In genomic region chr12:105704788-105705187, GRCh38 we compare ENCODE assay signal across 19 cellular contexts.
"Had no signal": no experiment of that assay in that cellular context is flagged by ENCODE, and none has a peak within 500 bp of the region (broad histone marks: within the 10 kb centered on the region; RNA-seq: fewer than 3 reads in every experiment).

No MANE protein-coding gene starts in this region.

- H3K36me3 ChIP-seq: adrenal gland, cardiac muscle cell, neural progenitor cell, right lobe of liver, suprapubic skin had no signal

- H3K4me3 Mint-ChIP-seq: activated CD8-positive, alpha-beta T cell treated with anti-CD3 and anti-CD28 coated beads, Interleukin-2, amount 10 ng/mL, durations not matched to agents 7 days and 5 days; activated naive CD4-positive, alpha-beta T cell treated with anti-CD3 and anti-CD28 coated beads, Interleukin-2, amount 50 U/mL, for 24 hours; neural progenitor cell; stimulated activated naive CD8-positive, alpha-beta T cell treated with anti-CD3 and anti-CD28 coated beads, Interleukin-15, Interleukin-2, amounts not matched to agents 100 ng/mL and 50 ng/mL, for 24 hours; WTC11 had no signal

- H3K4me1 Mint-ChIP-seq: activated naive CD4-positive, alpha-beta T cell treated with anti-CD3 and anti-CD28 coated beads, Interleukin-2, amount 50 U/mL, for 24 hours had no signal

- DNase-seq: activated CD4-positive, alpha-beta T cell treated with anti-CD3 and anti-CD28 coated beads for 4 hours; activated CD8-positive, alpha-beta memory T cell treated with anti-CD3 and anti-CD28 coated beads, Interleukin-2, amount 50 U/mL, for 4 hours; activated CD8-positive, alpha-beta T cell treated with anti-CD3 and anti-CD28 coated beads, Interleukin-2, amount 10 ng/mL, durations not matched to agents 7 days and 5 days; activated effector memory CD4-positive, alpha-beta T cell treated with anti-CD3 and anti-CD28 coated beads, Interleukin-2, amount 50 U/mL, for 16 hours; activated T-cell treated with anti-CD3 and anti-CD28 coated beads, Interleukin-2, amount 50 U/mL, for 48 hours; adrenal gland; erythroblast; mesendoderm; psoas muscle; right lobe of liver; stimulated activated CD4-positive, alpha-beta T cell treated with anti-CD3 and anti-CD28 coated beads, Interleukin-4, amount 100 ng/mL, for 4 hours; stimulated activated CD8-positive, alpha-beta memory T cell treated with anti-CD3 and anti-CD28 coated beads, Interleukin-4, amount 100 ng/mL, for 48 hours had no signal

- ATAC-seq: activated CD8-positive, alpha-beta T cell treated with anti-CD3 and anti-CD28 coated beads, Interleukin-2, amount 10 ng/mL, durations not matched to agents 7 days and 5 days; psoas muscle had no signal

- H3K4me2 ChIP-seq: neural progenitor cell, smooth muscle cell had no signal

- H3K9me3 ChIP-seq: adrenal gland, psoas muscle, right lobe of liver, suprapubic skin had no signal

- H3K27ac Mint-ChIP-seq: activated CD8-positive, alpha-beta T cell treated with anti-CD3 and anti-CD28 coated beads, Interleukin-2, amount 10 ng/mL, durations not matched to agents 7 days and 5 days; activated naive CD4-positive, alpha-beta T cell treated with anti-CD3 and anti-CD28 coated beads, Interleukin-2, amount 50 U/mL, for 24 hours; stimulated activated naive CD8-positive, alpha-beta T cell treated with anti-CD3 and anti-CD28 coated beads, Interleukin-15, Interleukin-2, amounts not matched to agents 100 ng/mL and 50 ng/mL, for 24 hours; WTC11 had no signal

- H3K9me3 Mint-ChIP-seq: activated naive CD4-positive, alpha-beta T cell treated with anti-CD3 and anti-CD28 coated beads, Interleukin-2, amount 50 U/mL, for 24 hours; stimulated activated naive CD8-positive, alpha-beta T cell treated with anti-CD3 and anti-CD28 coated beads, Interleukin-15, Interleukin-2, amounts not matched to agents 100 ng/mL and 50 ng/mL, for 24 hours had no signal

- H3K27me3 ChIP-seq: adrenal gland, cardiac muscle cell, neural progenitor cell, right lobe of liver, suprapubic skin had no signal

- H3K4me3 ChIP-seq: adrenal gland, cardiac muscle cell, neural progenitor cell, psoas muscle, right lobe of liver, smooth muscle cell, suprapubic skin had no signal

- H2AFZ ChIP-seq: neural progenitor cell had no signal

- H3K27ac ChIP-seq: adrenal gland, cardiac muscle cell, neural progenitor cell, right lobe of liver, suprapubic skin had no signal

- H3K36me3 Mint-ChIP-seq: activated naive CD4-positive, alpha-beta T cell treated with anti-CD3 and anti-CD28 coated beads, Interleukin-2, amount 50 U/mL, for 24 hours; neural progenitor cell had no signal

- H3K27me3 Mint-ChIP-seq: activated naive CD4-positive, alpha-beta T cell treated with anti-CD3 and anti-CD28 coated beads, Interleukin-2, amount 50 U/mL, for 24 hours had no signal

- H3K4me1 ChIP-seq: right lobe of liver had no signal
